ENCODE assay signal across 28 cellular contexts in the genomic region with DNA sequence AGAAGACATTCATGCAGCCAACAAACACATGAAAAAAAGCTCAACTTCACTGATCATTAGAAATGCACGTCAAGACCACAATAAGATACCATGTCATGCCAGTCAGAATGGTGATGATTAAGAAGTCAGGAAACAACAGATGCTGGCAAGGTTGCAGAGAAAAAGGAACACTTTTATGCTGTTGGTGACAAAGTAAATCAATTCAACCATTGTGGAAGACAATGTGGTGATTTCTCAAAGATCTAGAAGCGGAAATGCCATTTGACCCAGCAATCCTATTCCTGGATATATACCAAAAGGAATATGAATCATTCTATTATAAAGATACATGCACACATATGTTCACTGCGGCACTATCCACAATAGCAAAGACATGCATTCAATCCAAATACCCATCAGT.
"Had no signal": no experiment of that assay in that cellular context is flagged by ENCODE, and none has a peak within 500 bp of the region (broad histone marks: within the 10 kb centered on the region; RNA-seq: fewer than 3 reads in every experiment).

No MANE protein-coding gene starts in this region.

- H3K4me3 ChIP-seq: ascending aorta, breast epithelium, cardiac muscle cell, colonic mucosa, esophagus squamous epithelium had no signal

- H3K4me1 ChIP-seq: ascending aorta, breast epithelium, colonic mucosa had no signal

- H3K27ac ChIP-seq: ascending aorta, breast epithelium, cardiac muscle cell, colonic mucosa, epithelial cell of prostate, esophagus squamous epithelium, WERI-Rb-1 had no signal

- H3K9me3 ChIP-seq: ascending aorta, breast epithelium, colonic mucosa, esophagus squamous epithelium had no signal

- H3K27me3 ChIP-seq: ascending aorta, breast epithelium, cardiac muscle cell, colonic mucosa had no signal

- DNase-seq: activated B cell treated with CpG ODN at 0.5 μM for 24 hours; activated CD4-positive, alpha-beta memory T cell treated with anti-CD3 and anti-CD28 coated beads for 36 hours; activated CD4-positive, alpha-beta T cell treated with anti-CD3 and anti-CD28 coated beads, Interleukin-2, amount 10 ng/mL, durations not matched to agents 24 days and 14 days; activated CD8-positive, alpha-beta memory T cell treated with anti-CD3 and anti-CD28 coated beads, Interleukin-2, amount 50 U/mL, for 48 hours; activated gamma-delta T cell; activated naive CD4-positive, alpha-beta T cell; activated naive CD4-positive, alpha-beta T cell treated with anti-CD3 and anti-CD28 coated beads, Interleukin-2, amount 10 ng/mL, durations not matched to agents 7 days and 5 days; activated naive CD8-positive, alpha-beta T cell treated with anti-CD3 and anti-CD28 coated beads, Interleukin-2, amount 10 ng/mL, durations not matched to agents 7 days and 5 days; activated T-cell treated with anti-CD3 and anti-CD28 coated beads for 4 hours; activated T-cell treated with anti-CD3 and anti-CD28 coated beads, Interleukin-2, amount 50 U/mL, for 24 hours; activated T-cell treated with anti-CD3 and anti-CD28 coated beads, Interleukin-2, amount 50 U/mL, for 72 hours; central memory CD4-positive, alpha-beta T cell; cerebellar nuclear complex; colonic mucosa; effector CD8-positive, alpha-beta T cell; esophagus squamous epithelium; foreskin fibroblast; head of caudate nucleus; T-helper 1 cell; T-helper 17 cell; T1000; WERI-Rb-1 had no signal

- H3K36me3 ChIP-seq: ascending aorta, breast epithelium, cardiac muscle cell, colonic mucosa, esophagus squamous epithelium, WERI-Rb-1 had no signal

- ATAC-seq: activated CD4-positive, CD25-positive, alpha-beta regulatory T cell treated with anti-CD3 and anti-CD28 coated beads, Interleukin-2, amount 50 U/mL, for 24 hours; activated naive CD4-positive, alpha-beta T cell treated with anti-CD3 and anti-CD28 coated beads, Interleukin-2, amount 50 U/mL, for 72 hours; activated T-cell treated with anti-CD3 and anti-CD28 coated beads, Interleukin-2, amount 50 U/mL, for 72 hours; T-helper 17 cell had no signal
